In the genomic region with DNA sequence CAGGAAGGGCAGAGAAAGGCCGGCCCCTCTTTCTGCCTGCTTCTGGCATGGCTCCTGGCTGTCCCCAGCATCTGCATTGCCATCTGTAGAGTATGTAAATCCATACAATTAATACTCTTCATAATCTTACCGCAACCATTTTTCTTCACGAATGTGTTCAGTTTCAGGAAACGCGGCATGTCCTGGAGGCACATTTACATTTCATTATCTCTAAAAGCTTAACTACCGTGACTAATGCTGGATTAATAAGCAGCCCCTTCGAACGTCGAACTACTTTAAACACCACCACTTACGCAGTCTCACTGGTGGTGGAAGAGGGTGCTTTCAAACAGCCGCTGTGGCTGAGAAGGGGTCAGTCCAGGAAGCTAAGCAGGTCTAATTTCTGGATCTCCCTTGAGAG, we compare ENCODE assay signal across 20 cellular contexts.
DNase-seq lines count a peak whose midpoint lies in the region; ATAC-seq, FAIRE-seq and TF ChIP-seq lines count a peak whose summit lies in the region.
"Had no signal": no experiment of that assay in that cellular context is flagged by ENCODE, and none has a peak within 500 bp of the region (broad histone marks: within the 10 kb centered on the region; RNA-seq: fewer than 3 reads in every experiment).

No MANE protein-coding gene starts in this region.

- TF ChIP-seq CTCF in HEK293 (tag by site-specific recombination; IDR thresholded peaks at IDR 0.05) (no peak), K562 (IDR thresholded peaks at IDR 0.05 in 2 of 3, conservative IDR thresholded peaks at IDR 0.05 in 1 of 3; ENCODE audit: insufficient read depth in 2 of 3, low read depth in 1 of 3, low read length in 3 of 3) (no peak), SK-N-SH (IDR thresholded peaks at IDR 0.05) (no peak)

- no peak for ATAC-seq in K562
- ATAC-seq: Right ventricle myocardium inferior, SK-N-SH treated with all-trans-retinoic acid at 6 μM for 48 hours had no signal

- POLR2A ChIA-PET in HEK293 (lab: Yijun Ruan, JAX) (no interaction called here), K562 (lab: Yijun Ruan, JAX) (interaction anchor here (1.6 kb wide), 1 partner anchor 10 kb away, joined by 5 read pairs; no protein-coding TSS in a partner anchor), SK-N-SH (lab: Yijun Ruan, JAX) (no interaction called here)

- CTCF ChIA-PET in HEK293 (lab: Yijun Ruan, JAX) (interaction anchor here (0.7 to 0.9 kb wide), 2 partner anchors 13 to 14 kb away, joined by 3 read pairs; no protein-coding TSS in a partner anchor), K562 (lab: Yijun Ruan, JAX; ENCODE audit: low intra/inter-chr PET ratio) (no interaction called here), SK-N-SH (lab: Yijun Ruan, JAX) (interaction anchor here (0.6 to 8.3 kb wide), 4 partner anchors 11 to 318 kb away, joined by 3 to 81 read pairs (median 6); no protein-coding TSS in a partner anchor)

- H3F3A ChIP-seq in SK-N-SH (replicated peaks; ENCODE audit: insufficient read depth): no peaks in the 10 kb centered on the region

- in situ Hi-C loops in K562 (cut with MboI): no loop called here

- 18% methylated on average over 11 of the region's 11 CpGs for WGBS in K562 (ENCODE audit: insufficient coverage, low coverage, missing lambda C conversion rate)
- WGBS in SK-N-SH (ENCODE audit: low lambda C conversion rate): 63% methylated on average over 11 of the region's 11 CpGs

- intact Hi-C loops in K562 (cut with micrococcal nuclease): no loop called here

- H3K79me2 ChIP-seq in K562 (ENCODE audit: control insufficient read depth, insufficient read depth, low read length) (no peaks in the 10 kb centered on the region), SK-N-SH (ENCODE audit: insufficient read depth) (no peaks in the 10 kb centered on the region)

- H3K36me3 ChIP-seq in HEK293 (ENCODE audit: control insufficient read depth in 2 of 2, insufficient read depth in 1 of 2, low read length in 2 of 2) (no peaks in the 10 kb centered on the region), K562 (ENCODE audit: control insufficient read depth, insufficient read depth, low read length) (no peaks in the 10 kb centered on the region), SK-N-SH (replicated peaks in 1 of 2; ENCODE audit: control insufficient read depth in 1 of 2, insufficient read depth in 2 of 2, low read length in 1 of 2) (no peaks in the 10 kb centered on the region)
- H3K36me3 ChIP-seq: HAP-1, Peyer's patch had no signal

- H3K4me3 ChIP-seq in HEK293 (ENCODE audit: low read depth, low read length): no peak overlapping the region
- no peak overlapping the region for H3K4me3 ChIP-seq in K562
- no peak overlapping the region for H3K4me3 ChIP-seq in SK-N-SH (ENCODE audit: low read depth in 2 of 2, low read length in 1 of 2)
- H3K4me3 ChIP-seq: GM23248, HAP-1, Peyer's patch had no signal

- BruUV-seq in K562 (replicated peaks; lab: Mats Ljungman, UMichigan): no TSS peak

- peak overlapping the region; percentile 32; the same call in 1 of the 2 replicates for H2AFZ ChIP-seq in K562 (ENCODE audit: low read depth, low read length)
- H2AFZ ChIP-seq in SK-N-SH (ENCODE audit: low read depth): no peak overlapping the region
- H2AFZ ChIP-seq: GM23248 had no signal

- no peak for FAIRE-seq in K562 (lab: Jason Lieb, UNC)
- FAIRE-seq: HTR-8/SVneo had no signal

- no peak for TF ChIP-seq POLR2A in K562 (conservative IDR thresholded peaks at IDR 0.05)

- H4K20me1 ChIP-seq in K562 (replicated peaks; ENCODE audit: control insufficient read depth, insufficient read depth, low read length) (no peaks in the 10 kb centered on the region), SK-N-SH (ENCODE audit: insufficient read depth) (no peaks in the 10 kb centered on the region)

- DNase-seq in NCI-H146 (lab: John Stamatoyannopoulos, UW) (peak; percentile 8), NCI-H146 treated with DMSO at 0.1 percent for 48 hours (lab: John Stamatoyannopoulos, UW; ENCODE audit: unreplicated experiment) (no peak), NCI-H69 (lab: John Stamatoyannopoulos, UW) (peak; percentile 94), K562 (ENCODE audit: extremely low read depth in 1 of 4, low spot score in 3 of 4) (no peak), NCI-H1048 (lab: John Stamatoyannopoulos, UW) (no peak), SHP77 (lab: John Stamatoyannopoulos, UW) (no peak), SK-N-SH (no peak)
- DNase-seq: C1 segment of cervical spinal cord, GDM1, GM23248, IMR-90, Karpas-422, NCI-H1930, NCI-H446 had no signal

- no peak for TF ChIP-seq RAD21 in K562 (CRISPR knock-in tag; conservative IDR thresholded peaks at IDR 0.05 in 1 of 2, IDR thresholded peaks at IDR 0.05 in 1 of 2)
- TF ChIP-seq RAD21 in SK-N-SH (IDR thresholded peaks at IDR 0.05; ENCODE audit: low read length): no peak

- H3K4me2 ChIP-seq in K562 (ENCODE audit: insufficient read depth, low read length) (no peak overlapping the region), SK-N-SH (no peak overlapping the region)

- TF ChIP-seq EP300 in K562 (IDR thresholded peaks at IDR 0.05; ENCODE audit: low read length) (no peak), SK-N-SH (IDR thresholded peaks at IDR 0.05; ENCODE audit: borderline replicate concordance in 1 of 2, low read depth in 1 of 2, low read length in 1 of 2) (no peak)

- no peak overlapping the region for H3K9ac ChIP-seq in K562 (ENCODE audit: insufficient read depth in 1 of 2, low read depth in 2 of 2, low read length in 2 of 2)
- no peak overlapping the region for H3K9ac ChIP-seq in SK-N-SH
- H3K9ac ChIP-seq: GM23248 had no signal

- H3K27me3 ChIP-seq in K562 (ENCODE audit: control insufficient read depth in 2 of 2, insufficient read depth in 2 of 2, low read length in 2 of 2): peaks cover 2 to 19% of the 10 kb centered on the region in 2 experiments; a peak in 4 of 5 replicates
- no peaks in the 10 kb centered on the region; the same call in 1 of the 2 replicates for H3K27me3 ChIP-seq in SK-N-SH (ENCODE audit: insufficient read depth)
- H3K27me3 ChIP-seq: Peyer's patch had no signal

- H3K9me2 ChIP-seq in SK-N-SH: no peaks in the 10 kb centered on the region

- peaks cover 5% of the 10 kb centered on the region for H3K4me1 ChIP-seq in HEK293 (ENCODE audit: control insufficient read depth, insufficient read depth, low read length)
- H3K4me1 ChIP-seq in K562 (replicated peaks in 1 of 2; ENCODE audit: control insufficient read depth in 2 of 2, insufficient read depth in 2 of 2, low read length in 2 of 2): peaks cover 5 to 10% of the 10 kb centered on the region in 2 experiments; a peak in 3 of 5 replicates
- peaks cover 11 to 16% of the 10 kb centered on the region in 2 experiments; a peak in 2 of 4 replicates for H3K4me1 ChIP-seq in SK-N-SH (ENCODE audit: control insufficient read depth in 1 of 2, insufficient read depth in 2 of 2, low read depth in 1 of 2, low read length in 1 of 2)
- H3K4me1 ChIP-seq: HAP-1, Peyer's patch had no signal

- H3K9me3 ChIP-seq in HEK293 (ENCODE audit: control insufficient read depth, insufficient read depth, low read depth, low read length) (no peaks in the 10 kb centered on the region), K562 (replicated peaks; ENCODE audit: control insufficient read depth, insufficient read depth, low read depth, low read length) (no peaks in the 10 kb centered on the region; the same call in 1 of the 2 replicates), SK-N-SH (no peaks in the 10 kb centered on the region)
- H3K9me3 ChIP-seq: HAP-1, Peyer's patch had no signal

- no peaks in the 10 kb centered on the region for H3K9me1 ChIP-seq in K562 (ENCODE audit: control insufficient read depth, insufficient read depth, low read length)

- H3K27ac ChIP-seq in HEK293 (ENCODE audit: extremely low read depth, low read depth, low read length) (no peak overlapping the region), K562 (ENCODE audit: extremely low read depth, low read depth, low read length) (no peak overlapping the region), SK-N-SH (ENCODE audit: low read depth in 2 of 2, low read length in 1 of 2) (no peak overlapping the region)
- H3K27ac ChIP-seq: GM23248, Peyer's patch had no signal

TF ChIP-seq in HEK293, 187 proteins besides CTCF, POLR2A, EP300 and RAD21:
- TF ChIP-seq ZNF677 (tag by site-specific recombination; IDR thresholded peaks at IDR 0.05) (no peak), OSR2 (tag by site-specific recombination; IDR thresholded peaks at IDR 0.05) (0 out of 2 replicates have a peak, but pooled peaks have one; percentile 11)
TF ChIP-seq in HEK293: peak in this region for 1.

TF ChIP-seq in K562, 482 proteins besides CTCF, POLR2A, EP300 and RAD21 (continues in another document):
- no peak for TF ChIP-seq BCOR (IDR thresholded peaks at IDR 0.05)
- TF ChIP-seq RNF2 (IDR thresholded peaks at IDR 0.05): no peak
- TF ChIP-seq, protein P1, sequence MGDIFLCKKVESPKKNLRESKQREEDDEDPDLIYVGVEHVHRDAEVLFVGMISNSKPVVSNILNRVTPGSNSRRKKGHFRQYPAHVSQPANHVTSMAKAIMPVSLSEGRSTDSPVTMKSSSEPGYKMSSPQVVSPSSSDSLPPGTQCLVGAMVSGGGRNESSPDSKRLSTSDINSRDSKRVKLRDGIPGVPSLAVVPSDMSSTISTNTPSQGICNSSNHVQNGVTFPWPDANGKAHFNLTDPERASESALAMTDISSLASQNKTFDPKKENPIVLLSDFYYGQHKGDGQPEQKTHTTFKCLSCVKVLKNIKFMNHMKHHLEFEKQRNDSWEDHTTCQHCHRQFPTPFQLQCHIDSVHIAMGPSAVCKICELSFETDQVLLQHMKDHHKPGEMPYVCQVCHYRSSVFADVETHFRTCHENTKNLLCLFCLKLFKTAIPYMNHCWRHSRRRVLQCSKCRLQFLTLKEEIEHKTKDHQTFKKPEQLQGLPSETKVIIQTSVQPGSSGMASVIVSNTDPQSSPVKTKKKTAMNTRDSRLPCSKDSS (IDR thresholded peaks at IDR 0.05; ENCODE audit: low read depth, partially characterized antibody): no peak

TF ChIP-seq in SK-N-SH, 30 proteins besides CTCF, POLR2A, EP300 and RAD21 (continues in another document):
- TF ChIP-seq, protein P2, sequence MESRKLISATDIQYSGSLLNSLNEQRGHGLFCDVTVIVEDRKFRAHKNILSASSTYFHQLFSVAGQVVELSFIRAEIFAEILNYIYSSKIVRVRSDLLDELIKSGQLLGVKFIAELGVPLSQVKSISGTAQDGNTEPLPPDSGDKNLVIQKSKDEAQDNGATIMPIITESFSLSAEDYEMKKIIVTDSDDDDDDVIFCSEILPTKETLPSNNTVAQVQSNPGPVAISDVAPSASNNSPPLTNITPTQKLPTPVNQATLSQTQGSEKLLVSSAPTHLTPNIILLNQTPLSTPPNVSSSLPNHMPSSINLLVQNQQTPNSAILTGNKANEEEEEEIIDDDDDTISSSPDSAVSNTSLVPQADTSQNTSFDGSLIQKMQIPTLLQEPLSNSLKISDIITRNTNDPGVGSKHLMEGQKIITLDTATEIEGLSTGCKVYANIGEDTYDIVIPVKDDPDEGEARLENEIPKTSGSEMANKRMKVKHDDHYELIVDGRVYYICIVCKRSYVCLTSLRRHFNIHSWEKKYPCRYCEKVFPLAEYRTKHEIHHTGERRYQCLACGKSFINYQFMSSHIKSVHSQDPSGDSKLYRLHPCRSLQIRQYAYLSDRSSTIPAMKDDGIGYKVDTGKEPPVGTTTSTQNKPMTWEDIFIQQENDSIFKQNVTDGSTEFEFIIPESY (IDR thresholded peaks at IDR 0.05; ENCODE audit: borderline replicate concordance, low read depth): no peak
- TF ChIP-seq TAF1 (IDR thresholded peaks at IDR 0.05; ENCODE audit: borderline replicate concordance, low read depth, low read length): no peak

Comparison
In these comparisons a context has a peak if more than half of its experiments do, and no peak if none do; other contexts are left out.
1. DNase-seq: peak in NCI-H146 (single experiment) and NCI-H69 (single experiment); none in NCI-H146 treated with DMSO at 0.1 percent for 48 hours (single experiment), K562 (0 of 4), NCI-H1048 (single experiment), SHP77 (0 of 2) and SK-N-SH (single experiment).